12 cellular contexts compared by ENCODE assay signal in genomic region chr9:134214766-134215394, GRCh38. TPM values are rescaled to one million over a fixed set of nuclear protein-coding genes. Genes with fewer than 3 reads are reported as not detected.
A peak's percentile ranks its signal among the peaks of the same experiment; 100 is the strongest.
DNase-seq lines count a peak whose midpoint lies in the region; ATAC-seq, FAIRE-seq and TF ChIP-seq lines count a peak whose summit lies in the region.
"Had no signal": no experiment of that assay in that cellular context is flagged by ENCODE, and none has a peak within 500 bp of the region (broad histone marks: within the 10 kb centered on the region; RNA-seq: fewer than 3 reads in every experiment).

No MANE protein-coding gene starts in this region.

- H4K5ac ChIP-seq in mesendoderm (ENCODE audit: low read length): no peak overlapping the region

- intact Hi-C loops in K562 (cut with micrococcal nuclease) (no loop called here), left ventricle myocardium inferior (cut with micrococcal nuclease) (no loop called here)

- H3K4me2 ChIP-seq in K562 (ENCODE audit: insufficient read depth, low read length): no peak overlapping the region
- no peak overlapping the region for H3K4me2 ChIP-seq in osteoblast (ENCODE audit: insufficient read depth, low read length)
- no peak overlapping the region for H3K4me2 ChIP-seq in mesendoderm (ENCODE audit: low read length)

- BruUV-seq in K562 (replicated peaks; lab: Mats Ljungman, UMichigan): no TSS peak

- no peak for TF ChIP-seq CTCF in K562 (IDR thresholded peaks at IDR 0.05 in 2 of 3, conservative IDR thresholded peaks at IDR 0.05 in 1 of 3; ENCODE audit: insufficient read depth in 2 of 3, low read depth in 1 of 3, low read length in 3 of 3)
- no peak for TF ChIP-seq CTCF in left ventricle myocardium inferior (IDR thresholded peaks at IDR 0.05; ENCODE audit: borderline replicate concordance)
- TF ChIP-seq CTCF in osteoblast (IDR thresholded peaks at IDR 0.05; ENCODE audit: extremely low read depth, low read depth, low read length): no peak

- no peak for TF ChIP-seq RAD21 in K562 (CRISPR knock-in tag; conservative IDR thresholded peaks at IDR 0.05 in 1 of 2, IDR thresholded peaks at IDR 0.05 in 1 of 2)

- H3K4ac ChIP-seq in mesendoderm (ENCODE audit: low read depth, low read length): no peak overlapping the region

- H2BK120ac ChIP-seq in mesendoderm (ENCODE audit: low read depth, low read length): no peak overlapping the region

- POLR2A ChIA-PET in K562 (lab: Yijun Ruan, JAX): interaction anchor here (1.0 to 1.5 kb wide), 3 partner anchors 9 to 382 kb away, joined by 3 to 6 read pairs (median 3); no protein-coding TSS in a partner anchor

- TF ChIP-seq POLR2A in K562 (conservative IDR thresholded peaks at IDR 0.05): no peak

- peaks cover 10 to 42% of the 10 kb centered on the region in 2 experiments; a peak in 4 of 5 replicates for H3K27me3 ChIP-seq in K562 (ENCODE audit: control insufficient read depth in 2 of 2, insufficient read depth in 2 of 2, low read length in 2 of 2)
- H3K27me3 ChIP-seq in left ventricle myocardium inferior (ENCODE audit: low read depth): no peaks in the 10 kb centered on the region
- no peaks in the 10 kb centered on the region for H3K27me3 ChIP-seq in osteoblast (ENCODE audit: insufficient read depth, low read length)
- H3K27me3 ChIP-seq in mesendoderm (ENCODE audit: insufficient read depth, low read length, poor library complexity): no peaks in the 10 kb centered on the region

- H3K4me1 ChIP-seq in K562 (replicated peaks in 1 of 2; ENCODE audit: control insufficient read depth in 2 of 2, insufficient read depth in 2 of 2, low read length in 2 of 2) (peaks cover 10 to 38% of the 10 kb centered on the region in 2 experiments; a peak in 4 of 5 replicates), left ventricle myocardium inferior (peaks cover 46% of the 10 kb centered on the region), osteoblast (ENCODE audit: insufficient read depth, low read length) (peaks cover 6% of the 10 kb centered on the region), urinary bladder (ENCODE audit: insufficient read depth) (no peaks in the 10 kb centered on the region), mesendoderm (ENCODE audit: control insufficient read depth, low read depth, low read length) (no peaks in the 10 kb centered on the region)

- no peaks in the 10 kb centered on the region for H3K9me1 ChIP-seq in K562 (ENCODE audit: control insufficient read depth, insufficient read depth, low read length)

- H4K20me1 ChIP-seq in K562 (replicated peaks; ENCODE audit: control insufficient read depth, insufficient read depth, low read length) (no peaks in the 10 kb centered on the region), osteoblast (ENCODE audit: insufficient read depth, low read length) (no peaks in the 10 kb centered on the region)

- H3K36me3 ChIP-seq in K562 (ENCODE audit: control insufficient read depth, insufficient read depth, low read length): no peaks in the 10 kb centered on the region
- H3K36me3 ChIP-seq in left ventricle myocardium inferior: no peaks in the 10 kb centered on the region
- H3K36me3 ChIP-seq in osteoblast (ENCODE audit: insufficient read depth, low read length): no peaks in the 10 kb centered on the region
- H3K36me3 ChIP-seq in urinary bladder (ENCODE audit: insufficient read depth): no peaks in the 10 kb centered on the region
- H3K36me3 ChIP-seq in mesendoderm (ENCODE audit: control insufficient read depth, insufficient read depth, low read length): no peaks in the 10 kb centered on the region

- CTCF ChIA-PET in K562 (lab: Yijun Ruan, JAX; ENCODE audit: low intra/inter-chr PET ratio): interaction anchor here (0.6 kb wide), 1 partner anchor 1395 kb away, joined by 3 read pairs; no protein-coding TSS in a partner anchor

- H3K23ac ChIP-seq in mesendoderm (ENCODE audit: low read length): no peak overlapping the region

- H3K4me3 ChIP-seq in K562 (no peak overlapping the region), left ventricle myocardium inferior (no peak overlapping the region), osteoblast (ENCODE audit: insufficient read depth, low read length) (no peak overlapping the region), urinary bladder (ENCODE audit: low read depth, low read length) (no peak overlapping the region), mesendoderm (ENCODE audit: low read length) (no peak overlapping the region)

- H2AK5ac ChIP-seq in mesendoderm (ENCODE audit: low read length): no peak overlapping the region

- H3K9ac ChIP-seq in K562 (ENCODE audit: insufficient read depth in 1 of 2, low read depth in 2 of 2, low read length in 2 of 2) (peak overlapping the region in 1 of 2 experiments; percentile 64; a peak in 2 of 4 replicates), mesendoderm (ENCODE audit: low read length) (no peak overlapping the region)

- no peak overlapping the region for H3K56ac ChIP-seq in mesendoderm (ENCODE audit: low read length)

- H2AFZ ChIP-seq in K562 (ENCODE audit: low read depth, low read length) (peak overlapping the region; percentile 44; the same call in 1 of the 2 replicates), osteoblast (ENCODE audit: low read length) (no peak overlapping the region)

- no peaks in the 10 kb centered on the region for H3K9me3 ChIP-seq in K562 (replicated peaks; ENCODE audit: control insufficient read depth, insufficient read depth, low read depth, low read length)
- H3K9me3 ChIP-seq in left ventricle myocardium inferior (replicated peaks): peaks cover 6% of the 10 kb centered on the region
- no peaks in the 10 kb centered on the region for H3K9me3 ChIP-seq in osteoblast (ENCODE audit: low read depth, low read length)

- no peak overlapping the region for H2BK5ac ChIP-seq in mesendoderm (ENCODE audit: low read length)

- H2BK15ac ChIP-seq in mesendoderm (replicated peaks; ENCODE audit: low read depth): no peak overlapping the region

- H4K8ac ChIP-seq in mesendoderm (ENCODE audit: low read depth, low read length): no peak overlapping the region

- FAIRE-seq in K562 (lab: Jason Lieb, UNC): no peak

- H3K27ac ChIP-seq in K562 (ENCODE audit: extremely low read depth, low read depth, low read length) (no peak overlapping the region), left ventricle myocardium inferior (replicated peaks) (peak overlapping the region; percentile 85), osteoblast (ENCODE audit: low read depth, low read length) (no peak overlapping the region), urinary bladder (ENCODE audit: low read depth) (peak overlapping the region; percentile 88), mesendoderm (ENCODE audit: low read depth, low read length) (no peak overlapping the region)

- TF ChIP-seq EP300 in K562 (IDR thresholded peaks at IDR 0.05; ENCODE audit: low read length): no peak

- H3K18ac ChIP-seq in mesendoderm (ENCODE audit: low read length): no peak overlapping the region

- WGBS in K562 (ENCODE audit: insufficient coverage, low coverage, missing lambda C conversion rate): 56% methylated on average over 15 of the region's 22 CpGs
- WGBS in urinary bladder: 69% methylated on average over 22 of the region's 22 CpGs
- no CpG with 5 or more reads among the region's 22 CpGs for WGBS in mesendoderm (ENCODE audit: extremely low coverage, insufficient coverage, low lambda C conversion rate)

- ATAC-seq in K562: no peak
- no peak for ATAC-seq in GM21619 (IDR thresholded peaks at IDR 0.05; ENCODE audit: unreplicated experiment)

- DNase-seq in K562 (ENCODE audit: extremely low read depth in 1 of 4, low spot score in 3 of 4) (no peak), left ventricle myocardium inferior (no peak), osteoblast (ENCODE audit: insufficient read length, low spot score, missing footprints) (peak; percentile 71), NAMALWA (ENCODE audit: low spot score) (no peak), mesendoderm (no peak)
- DNase-seq: activated CD8-positive, alpha-beta memory T cell treated with anti-CD3 and anti-CD28 coated beads, Interleukin-2, amount 50 U/mL, for 4 hours; naive B cell; NCI-H226 had no signal

- no peaks in the 10 kb centered on the region for H3K79me1 ChIP-seq in mesendoderm (ENCODE audit: low read length)

- H3K79me2 ChIP-seq in K562 (ENCODE audit: control insufficient read depth, insufficient read depth, low read length): no peaks in the 10 kb centered on the region
- no peaks in the 10 kb centered on the region for H3K79me2 ChIP-seq in osteoblast (ENCODE audit: insufficient read depth, low read length)
- no peaks in the 10 kb centered on the region for H3K79me2 ChIP-seq in mesendoderm (ENCODE audit: control insufficient read depth, insufficient read depth, low read length)

- in situ Hi-C loops in K562 (cut with MboI): no loop called here

TF ChIP-seq in K562, 482 proteins besides CTCF, POLR2A, EP300 and RAD21:
- TF ChIP-seq ZSCAN32 (CRISPR knock-in tag; IDR thresholded peaks at IDR 0.05) (no peak), MCM3 (IDR thresholded peaks at IDR 0.05) (no peak), HCFC1 (IDR thresholded peaks at IDR 0.05; ENCODE audit: low read depth, low read length) (no peak)
TF ChIP-seq in K562: peak in this region for 0.

RNA-seq across cellular contexts. Expression of gene RNU6ATAC, which starts 50.5 kb away (rescaled TPM):
- not detected in 2 replicates for total RNA-seq in K562 (2011; cell fraction: chromatin; rRNA removed; ENCODE audit: low replicate concordance)
- under 0.01 TPM in 2 replicates for total RNA-seq in K562 (2011; cell fraction: nucleolus; rRNA removed)
- under 0.01 TPM in 1 of 2 replicates, not detected in the other for total RNA-seq in K562 (2011; cell fraction: nucleoplasm; rRNA removed)
- total RNA-seq in K562 (2014; rRNA removed): not detected in 2 replicates
- total RNA-seq in K562 (2014; rRNA removed; fragmentation: Illumina TruSeq; extraction: Trizol): 3,061 and 4,723 TPM in 2 replicates
- total RNA-seq in K562 (2015; rRNA removed; fragmentation: Illumina TruSeq; extraction: Trizol): 352 and 491 TPM in 2 replicates
- total RNA-seq in K562 (2021): 143 and 200 TPM in 2 replicates
- not detected in 2 replicates for polyA plus RNA-seq in K562 (2011; rRNA removed)
- not detected in 2 replicates for polyA plus RNA-seq in K562 (2011; cell fraction: cytosol; rRNA removed)
- not detected in 2 replicates for polyA plus RNA-seq in K562 (2011; cell fraction: nucleus; rRNA removed)
- not detected in 2 replicates for polyA plus RNA-seq in K562 (2012)
- not detected in 2 replicates for polyA plus RNA-seq in K562 (2014; fragmentation: Illumina TruSeq; extraction: Trizol)
- not detected for polyA plus RNA-seq in K562 (2014; fragmentation: Nextera tagmentation; extraction: Ambion mirVana)
- not detected in 2 replicates for polyA plus RNA-seq in K562 (2014; rRNA removed)
- 1,988 and 3,166 TPM in 2 replicates for polyA minus RNA-seq in K562 (2011; rRNA and poly(A)+ RNA removed)
- polyA minus RNA-seq in K562 (2011; cell fraction: cytosol; rRNA and poly(A)+ RNA removed): 917 and 3,812 TPM in 2 replicates
- under 0.01 TPM in 2 replicates for polyA minus RNA-seq in K562 (2011; cell fraction: nucleus; rRNA and poly(A)+ RNA removed)
- 157 TPM for total RNA-seq in left ventricle myocardium inferior
- not detected in 2 replicates for total RNA-seq in osteoblast
- not detected for total RNA-seq in urinary bladder
- not detected for polyA plus RNA-seq in urinary bladder
- polyA plus RNA-seq in mesendoderm (2013, experiment 1 of 2): not detected
- not detected for polyA plus RNA-seq in mesendoderm (2013, experiment 2 of 2)
- total RNA-seq: RPMI7951 had no signal
- polyA plus RNA-seq: adipose tissue had no signal

Comparison
In these comparisons a context has a peak if more than half of its experiments do, and no peak if none do; other contexts are left out.
1. H3K27ac ChIP-seq: peak in left ventricle myocardium inferior (single experiment) and urinary bladder (single experiment); none in K562 (single experiment), osteoblast (single experiment) and mesendoderm (single experiment).